13 cellular contexts compared by ENCODE assay signal in genomic region chr11:63765688-63766241, GRCh38. TPM values are rescaled to one million over a fixed set of nuclear protein-coding genes. Genes with fewer than 3 reads are reported as not detected.
DNase-seq lines count a peak whose midpoint lies in the region; ATAC-seq and TF ChIP-seq lines count a peak whose summit lies in the region.
"Had no signal": no experiment of that assay in that cellular context is flagged by ENCODE, and none has a peak within 500 bp of the region (broad histone marks: within the 10 kb centered on the region; RNA-seq: fewer than 3 reads in every experiment).

No MANE protein-coding gene starts in this region.

- no peaks in the 10 kb centered on the region for H3K9me3 ChIP-seq in breast epithelium
- H3K9me3 ChIP-seq in lower lobe of right lung = no peaks in the 10 kb centered on the region
- no peaks in the 10 kb centered on the region for H3K9me3 ChIP-seq in subcutaneous abdominal adipose tissue (ENCODE audit: control insufficient read depth in 5 of 5, low read length in 5 of 5)
- H3K9me3 ChIP-seq: MG63 had no signal

- TF ChIP-seq CTCF in breast epithelium (IDR thresholded peaks at IDR 0.05) (no peak), lower lobe of right lung (IDR thresholded peaks at IDR 0.05) (no peak)

- TF ChIP-seq POLR2A in breast epithelium (IDR thresholded peaks at IDR 0.05) = no peak

- peak; percentile 52 for DNase-seq in H7
- DNase-seq in breast epithelium (ENCODE audit: low spot score in 2 of 2) = no peak
- DNase-seq in lower lobe of right lung = peak; percentile 47
- DNase-seq in DMS 273 (lab: John Stamatoyannopoulos, UW; ENCODE audit: unreplicated experiment) = no peak
- no peak for DNase-seq in activated T-cell treated with anti-CD3 and anti-CD28 coated beads, Interleukin-2, amount 50 U/mL, for 48 hours
- no peak for DNase-seq in NCI-H526 (lab: John Stamatoyannopoulos, UW)
- DNase-seq: activated naive CD8-positive, alpha-beta T cell treated with anti-CD3 and anti-CD28 coated beads, Interleukin-2, amount 50 U/mL, for 24 hours; HCEC 1CT; MG63; NCI-H2081; stimulated activated naive B cell treated with anti-CD40 and anti-IgM and Interleukin-4, amounts not matched to agents 10 μg/mL and 1 μg/mL and 100 μg/mL, for 72 hours had no signal

- H3K4me1 ChIP-seq in breast epithelium = peaks cover 0 to 16% of the 10 kb centered on the region in 2 donors
- H3K4me1 ChIP-seq in lower lobe of right lung = peaks cover 15% of the 10 kb centered on the region
- peaks cover 3 to 68% (median 58%) of the 10 kb centered on the region in 5 donors for H3K4me1 ChIP-seq in subcutaneous abdominal adipose tissue (ENCODE audit: control insufficient read depth in 5 of 5, insufficient read depth in 5 of 5, low read length in 5 of 5)

- H3K4me3 ChIP-seq in H7 (ENCODE audit: insufficient read depth, low read depth, low read length) = no peak overlapping the region
- peak overlapping the region in 1 of 3 donors; percentile 6 for H3K4me3 ChIP-seq in breast epithelium
- no peak overlapping the region for H3K4me3 ChIP-seq in lower lobe of right lung
- no peak overlapping the region for H3K4me3 ChIP-seq in subcutaneous abdominal adipose tissue (ENCODE audit: low read depth in 1 of 5, low read length in 5 of 5)
- H3K4me3 ChIP-seq: MG63 had no signal

- H3K9ac ChIP-seq in subcutaneous abdominal adipose tissue (ENCODE audit: low read length in 5 of 5) = peak overlapping the region in 1 of 5 donors; percentile 48

- no peak for ATAC-seq in lower lobe of right lung
- ATAC-seq: activated naive CD8-positive, alpha-beta T cell treated with anti-CD3 and anti-CD28 coated beads, Interleukin-2, amount 50 U/mL, for 24 hours; stimulated activated naive B cell treated with anti-CD40 and anti-IgM and Interleukin-4, amounts not matched to agents 10 μg/mL and 1 μg/mL and 100 μg/mL, for 72 hours had no signal

- peaks cover 4% of the 10 kb centered on the region for H3K27me3 ChIP-seq in H7 (ENCODE audit: control insufficient read depth, insufficient read depth, low read length)
- H3K27me3 ChIP-seq in breast epithelium = no peaks in the 10 kb centered on the region
- no peaks in the 10 kb centered on the region for H3K27me3 ChIP-seq in lower lobe of right lung (ENCODE audit: low read depth)
- H3K27me3 ChIP-seq in subcutaneous abdominal adipose tissue (ENCODE audit: control insufficient read depth in 5 of 5, insufficient read depth in 4 of 5, low read length in 5 of 5) = no peaks in the 10 kb centered on the region
- H3K27me3 ChIP-seq: MG63 had no signal

- H3K27ac ChIP-seq in breast epithelium = peak overlapping the region; percentile 79 to 88
- H3K27ac ChIP-seq in lower lobe of right lung = no peak overlapping the region
- H3K27ac ChIP-seq in subcutaneous abdominal adipose tissue (ENCODE audit: low read depth, low read length) = peak overlapping the region; percentile 23
- H3K27ac ChIP-seq: SK-N-MC had no signal

- intact Hi-C loops in breast epithelium (cut with DNase I; ENCODE audit: low total_unique reads) = no loop called here
- intact Hi-C loops in lower lobe of right lung (cut with DNase I) = no loop called here

- H3K36me3 ChIP-seq in H7 (replicated peaks; ENCODE audit: control insufficient read depth, insufficient read depth, low read length) (no peaks in the 10 kb centered on the region; the same call in 1 of the 2 replicates), breast epithelium (no peaks in the 10 kb centered on the region), lower lobe of right lung (no peaks in the 10 kb centered on the region), subcutaneous abdominal adipose tissue (ENCODE audit: control insufficient read depth in 5 of 5, insufficient read depth in 5 of 5, low read length in 5 of 5) (peaks cover 0 to 10% (median 3%) of the 10 kb centered on the region in 5 donors)

RNA-seq across cellular contexts. Expression of gene ZFTA, which starts 2.8 kb away (rescaled TPM):
- total RNA-seq in H7 (2014; rRNA removed; shearing (Covaris generic)) = 27.2 and 34.3 TPM in 2 replicates
- total RNA-seq in breast epithelium (10 to 100 TPM in 1 of 3 donors, 1 to 10 TPM in 2; 8.8 to 12.5 (median 9.7) TPM), lower lobe of right lung (9.3 TPM)

RNA-seq across cellular contexts. Expression of gene SPINDOC, which starts 47.5 kb away (rescaled TPM):
- total RNA-seq in H7 (2014; rRNA removed; shearing (Covaris generic)) = 106 and 107 TPM in 2 replicates
- total RNA-seq in breast epithelium (10 to 100 TPM in 2 of 3 donors, 1 to 10 TPM in 1; 4.8 to 13.8 (median 12.1) TPM), lower lobe of right lung (21.7 TPM)

Comparison
In these comparisons a context has a peak if more than half of its experiments do, and no peak if none do; other contexts are left out.
1. DNase-seq: peak in H7 (single experiment) and lower lobe of right lung (single experiment); none in breast epithelium (0 of 2), DMS 273 (single experiment), activated T-cell treated with anti-CD3 and anti-CD28 coated beads, Interleukin-2, amount 50 U/mL, for 48 hours (0 of 2) and NCI-H526 (0 of 2).